In the genomic region with DNA sequence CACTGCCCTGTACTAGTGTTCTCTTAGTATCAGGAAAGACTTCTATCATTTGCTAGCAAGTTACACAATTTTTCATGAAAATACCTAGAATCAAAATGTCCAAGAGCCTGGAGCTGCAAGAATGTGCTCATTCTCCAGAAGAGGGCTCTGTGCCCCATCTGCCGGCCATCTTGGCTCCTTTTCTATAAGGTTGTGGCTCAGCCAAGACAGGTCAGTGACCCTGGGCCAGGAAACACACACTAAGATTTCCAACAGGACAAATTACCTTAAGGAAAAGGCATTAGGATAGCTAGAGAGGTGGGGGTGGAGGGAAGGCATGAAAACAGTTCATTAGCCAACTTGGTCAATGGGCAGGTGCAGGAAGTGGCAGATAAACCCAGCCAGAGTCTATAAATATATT, we compare ENCODE assay signal across 8 cellular contexts. TPM values are rescaled to one million over a fixed set of nuclear protein-coding genes. Genes with fewer than 3 reads are reported as not detected.
DNase-seq lines count a peak whose midpoint lies in the region; ATAC-seq lines count a peak whose summit lies in the region.

No MANE protein-coding gene starts in this region.

- in situ Hi-C loops in G401 (cut with HindIII; ENCODE audit: low sequenced_read_pairs): no loop called here

- H3K4me1 Mint-ChIP-seq in activated CD8-positive, alpha-beta T cell treated with anti-CD3 and anti-CD28 coated beads, Interleukin-2, amount 10 ng/mL, durations not matched to agents 7 days and 5 days (ENCODE audit: low read depth): peaks cover 3% of the 10 kb centered on the region

- ATAC-seq in HG03565 (IDR thresholded peaks at IDR 0.05; ENCODE audit: unreplicated experiment) (peak; percentile 42), GM21515 (IDR thresholded peaks at IDR 0.05; ENCODE audit: unreplicated experiment) (no peak)
- ATAC-seq in activated CD8-positive, alpha-beta T cell treated with anti-CD3 and anti-CD28 coated beads, Interleukin-2, amount 10 ng/mL, durations not matched to agents 7 days and 5 days: no peak

- DNase-seq in G401 (ENCODE audit: low spot score): peak; percentile 57
- DNase-seq in activated CD8-positive, alpha-beta T cell treated with anti-CD3 and anti-CD28 coated beads, Interleukin-2, amount 10 ng/mL, durations not matched to agents 7 days and 5 days: peak; percentile 35
- peak; percentile 45 for DNase-seq in iris pigment epithelial cell (ENCODE audit: low read depth)
- no peak for DNase-seq in DMS153 treated with DMSO at 0.1 percent for 48 hours (lab: John Stamatoyannopoulos, UW; ENCODE audit: unreplicated experiment)
- DNase-seq in NCI-H2196 (lab: John Stamatoyannopoulos, UW; ENCODE audit: unreplicated experiment): no peak
- no peak for DNase-seq in NCI-H187 (lab: John Stamatoyannopoulos, UW)

- H3K36me3 Mint-ChIP-seq in activated CD8-positive, alpha-beta T cell treated with anti-CD3 and anti-CD28 coated beads, Interleukin-2, amount 10 ng/mL, durations not matched to agents 7 days and 5 days (ENCODE audit: low read depth): no peaks in the 10 kb centered on the region

- H3K27ac Mint-ChIP-seq in activated CD8-positive, alpha-beta T cell treated with anti-CD3 and anti-CD28 coated beads, Interleukin-2, amount 10 ng/mL, durations not matched to agents 7 days and 5 days: no peak overlapping the region

- H3K4me3 Mint-ChIP-seq in activated CD8-positive, alpha-beta T cell treated with anti-CD3 and anti-CD28 coated beads, Interleukin-2, amount 10 ng/mL, durations not matched to agents 7 days and 5 days: no peak overlapping the region

- CTCF ChIA-PET in activated CD8-positive, alpha-beta T cell treated with anti-CD3 and anti-CD28 coated beads, Interleukin-2, amount 10 ng/mL, durations not matched to agents 7 days and 5 days (lab: Charles Lee): interaction anchor here (0.7 to 6.9 kb wide), 9 partner anchors 17 to 346 kb away, joined by 3 to 160 read pairs (median 4); a partner anchor contains a TSS

- H3K9me3 Mint-ChIP-seq in activated CD8-positive, alpha-beta T cell treated with anti-CD3 and anti-CD28 coated beads, Interleukin-2, amount 10 ng/mL, durations not matched to agents 7 days and 5 days (ENCODE audit: insufficient read depth): no peaks in the 10 kb centered on the region

- H3K27me3 Mint-ChIP-seq in activated CD8-positive, alpha-beta T cell treated with anti-CD3 and anti-CD28 coated beads, Interleukin-2, amount 10 ng/mL, durations not matched to agents 7 days and 5 days (ENCODE audit: low read depth): peaks cover 16% of the 10 kb centered on the region

- POLR2A ChIA-PET in activated CD8-positive, alpha-beta T cell treated with anti-CD3 and anti-CD28 coated beads, Interleukin-2, amount 10 ng/mL, durations not matched to agents 7 days and 5 days (lab: Charles Lee): interaction anchor here (0.6 to 1.3 kb wide), 2 partner anchors 56 to 346 kb away, joined by 3 to 4 read pairs; a partner anchor contains a TSS

RNA-seq across cellular contexts. Expression of a gene that starts 20.7 kb away (rescaled TPM):
- 0.12 TPM in 1 of 2 replicates, not detected in the other for total RNA-seq in G401 (2014; rRNA removed; shearing (Covaris generic))
- total RNA-seq in activated CD8-positive, alpha-beta T cell treated with anti-CD3 and anti-CD28 coated beads, Interleukin-2, amount 10 ng/mL, durations not matched to agents 7 days and 5 days: not detected

Comparison
In these comparisons a context has a peak if more than half of its experiments do, and no peak if none do; other contexts are left out.
1. DNase-seq: peak in G401 (single experiment), activated CD8-positive, alpha-beta T cell treated with anti-CD3 and anti-CD28 coated beads, Interleukin-2, amount 10 ng/mL, durations not matched to agents 7 days and 5 days (single experiment) and iris pigment epithelial cell (single experiment); none in DMS153 treated with DMSO at 0.1 percent for 48 hours (single experiment), NCI-H2196 (single experiment) and NCI-H187 (0 of 2).